Comparison of ENCODE assay signal across 13 cellular contexts in the genomic region with DNA sequence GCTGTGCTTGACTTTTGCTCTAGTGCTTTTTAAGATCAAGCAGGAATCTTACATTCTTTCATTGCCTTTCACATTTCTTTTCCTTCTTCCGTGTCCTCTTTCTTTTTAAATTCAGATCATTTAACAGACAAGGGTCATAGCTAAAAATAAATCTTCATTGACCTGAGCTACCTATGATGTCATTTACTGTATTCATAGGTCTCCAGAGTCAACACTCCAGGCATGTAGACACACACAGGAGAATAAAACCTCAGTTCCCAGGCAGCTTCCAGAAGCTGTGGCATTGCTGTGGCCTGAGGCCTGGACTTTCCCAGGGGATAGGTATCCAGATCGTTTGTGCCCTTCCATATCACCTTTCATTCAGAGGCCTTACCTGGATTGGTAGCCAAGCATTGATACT. TPM values are rescaled to one million over a fixed set of nuclear protein-coding genes. Genes with fewer than 3 reads are reported as not detected.
DNase-seq lines count a peak whose midpoint lies in the region; ATAC-seq and TF ChIP-seq lines count a peak whose summit lies in the region.
"Had no signal": no experiment of that assay in that cellular context is flagged by ENCODE, and none has a peak within 500 bp of the region (broad histone marks: within the 10 kb centered on the region; RNA-seq: fewer than 3 reads in every experiment).

No MANE protein-coding gene starts in this region.

- peak overlapping the region; percentile 33 to 65 (median 51) for H3K27ac ChIP-seq in right lobe of liver
- H3K27ac ChIP-seq: thyroid gland had no signal

- H3K36me3 Mint-ChIP-seq in MCF 10A (ENCODE audit: insufficient read depth, unreplicated experiment) = peaks cover 10% of the 10 kb centered on the region
- peaks cover 2% of the 10 kb centered on the region for H3K36me3 Mint-ChIP-seq in T-helper 17 cell (ENCODE audit: low read depth)
- no peaks in the 10 kb centered on the region for H3K36me3 Mint-ChIP-seq in activated naive CD4-positive, alpha-beta T cell treated with anti-CD3 and anti-CD28 coated beads for 36 hours (ENCODE audit: low read depth)

- WGBS in right lobe of liver (ENCODE audit: insufficient coverage, low coverage, low lambda C conversion rate, missing lambda C conversion rate) = 27% methylated on average over 1 of the region's 2 CpGs

- no TSS peak for BruUV-seq in MCF 10A (replicated peaks; lab: Mats Ljungman, UMichigan)

- no peaks in the 10 kb centered on the region for H3K27me3 ChIP-seq in right lobe of liver
- H3K27me3 ChIP-seq: thyroid gland had no signal

- H3K4me3 ChIP-seq in AG10803 (ENCODE audit: low read length) = no peak overlapping the region
- H3K4me3 ChIP-seq in right lobe of liver = no peak overlapping the region
- H3K4me3 ChIP-seq: thyroid gland had no signal

- peaks cover 10% of the 10 kb centered on the region for H3K9me3 Mint-ChIP-seq in MCF 10A (ENCODE audit: unreplicated experiment)
- peaks cover 2% of the 10 kb centered on the region for H3K9me3 Mint-ChIP-seq in activated naive CD4-positive, alpha-beta T cell treated with anti-CD3 and anti-CD28 coated beads for 36 hours
- H3K9me3 Mint-ChIP-seq: activated T-helper 1 cell treated with anti-CD3 and anti-CD28 coated beads, Interleukin-12 subunit alpha, Interleukin-12 subunit beta, Interleukin-2, Interleukin-4 antibody, amounts not matched to agents 30 ng/mL and 10 ng/mL and 1 ng/mL, durations not matched to agents 14 hours and 24 hours and 36 hours had no signal

- H3K4me3 Mint-ChIP-seq in MCF 10A (ENCODE audit: unreplicated experiment) (no peak overlapping the region), T-helper 17 cell (no peak overlapping the region)
- no peak overlapping the region for H3K4me3 Mint-ChIP-seq in activated naive CD4-positive, alpha-beta T cell treated with anti-CD3 and anti-CD28 coated beads for 36 hours
- H3K4me3 Mint-ChIP-seq: activated T-helper 1 cell treated with anti-CD3 and anti-CD28 coated beads, Interleukin-12 subunit alpha, Interleukin-12 subunit beta, Interleukin-2, Interleukin-4 antibody, amounts not matched to agents 30 ng/mL and 10 ng/mL and 1 ng/mL, durations not matched to agents 14 hours and 24 hours and 36 hours; B cell had no signal

- H3K4me1 ChIP-seq in right lobe of liver = peaks cover 0 to 49% (median 25%) of the 10 kb centered on the region in 4 donors

- DNase-seq in AG10803 (ENCODE audit: low read depth) (peak; percentile 63), NCI-H146 (lab: John Stamatoyannopoulos, UW) (peak; percentile 62), MCF 10A (ENCODE audit: unreplicated experiment) (peak; percentile 20), right lobe of liver (peak in 1 of 3 donors; percentile 37), omental fat pad (ENCODE audit: low spot score) (no peak), T-helper 17 cell (no peak), amygdala (lab: John Stamatoyannopoulos, UW) (no peak)
- no peak for DNase-seq in activated naive CD4-positive, alpha-beta T cell treated with anti-CD3 and anti-CD28 coated beads for 36 hours
- DNase-seq: left cardiac atrium, NCI-H1930, thyroid gland had no signal

- no peak for TF ChIP-seq POLR2A in right lobe of liver (IDR thresholded peaks at IDR 0.05)

- POLR2A ChIA-PET in MCF 10A (lab: Yijun Ruan, JAX) = interaction anchor here (0.9 to 5.9 kb wide), 5 partner anchors 8 to 44 kb away, joined by 3 to 37 read pairs (median 4); no protein-coding TSS in a partner anchor

- no peak for TF ChIP-seq CTCF in AG10803 (conservative IDR thresholded peaks at IDR 0.05; ENCODE audit: low read length)
- no peak for TF ChIP-seq CTCF in MCF 10A (IDR thresholded peaks at IDR 0.05; ENCODE audit: unreplicated experiment)
- TF ChIP-seq CTCF in right lobe of liver (IDR thresholded peaks at IDR 0.05) = no peak
- no peak for TF ChIP-seq CTCF in omental fat pad (IDR thresholded peaks at IDR 0.05)

- H3K27me3 Mint-ChIP-seq in MCF 10A (ENCODE audit: insufficient read depth, unreplicated experiment) (no peaks in the 10 kb centered on the region), T-helper 17 cell (peaks cover 19% of the 10 kb centered on the region)
- no peaks in the 10 kb centered on the region for H3K27me3 Mint-ChIP-seq in activated naive CD4-positive, alpha-beta T cell treated with anti-CD3 and anti-CD28 coated beads for 36 hours (ENCODE audit: low read depth)
- H3K27me3 Mint-ChIP-seq: B cell had no signal

- no peaks in the 10 kb centered on the region for H3K9me3 ChIP-seq in right lobe of liver
- no peaks in the 10 kb centered on the region for H3K9me3 ChIP-seq in T-helper 17 cell (ENCODE audit: control insufficient read depth, low read length, poor library complexity, severe bottlenecking)
- H3K9me3 ChIP-seq: thyroid gland had no signal

- no peaks in the 10 kb centered on the region for H3K36me3 ChIP-seq in right lobe of liver
- H3K36me3 ChIP-seq: thyroid gland had no signal

- intact Hi-C loops in MCF 10A (cut with micrococcal nuclease) = no loop called here
- intact Hi-C loops in right lobe of liver (cut with DNase I) = no loop called here
- intact Hi-C loops in activated naive CD4-positive, alpha-beta T cell treated with anti-CD3 and anti-CD28 coated beads for 36 hours (cut with micrococcal nuclease) = no loop called here

- peak in 3 of 4 donors; percentile 11 to 74 (median 23) for ATAC-seq in right lobe of liver
- ATAC-seq in omental fat pad (ENCODE audit: low FRiP score) = no peak
- ATAC-seq in T-helper 17 cell = no peak

- no peak overlapping the region for H3K27ac Mint-ChIP-seq in MCF 10A (ENCODE audit: low read depth, unreplicated experiment)
- H3K27ac Mint-ChIP-seq in T-helper 17 cell = no peak overlapping the region
- no peak overlapping the region for H3K27ac Mint-ChIP-seq in activated naive CD4-positive, alpha-beta T cell treated with anti-CD3 and anti-CD28 coated beads for 36 hours
- H3K27ac Mint-ChIP-seq: activated T-helper 1 cell treated with anti-CD3 and anti-CD28 coated beads, Interleukin-12 subunit alpha, Interleukin-12 subunit beta, Interleukin-2, Interleukin-4 antibody, amounts not matched to agents 30 ng/mL and 10 ng/mL and 1 ng/mL, durations not matched to agents 14 hours and 24 hours and 36 hours; B cell had no signal

- H3K4me1 Mint-ChIP-seq in MCF 10A (ENCODE audit: insufficient read depth, unreplicated experiment) (peaks cover 22% of the 10 kb centered on the region), T-helper 17 cell (no peaks in the 10 kb centered on the region)
- no peaks in the 10 kb centered on the region for H3K4me1 Mint-ChIP-seq in activated naive CD4-positive, alpha-beta T cell treated with anti-CD3 and anti-CD28 coated beads for 36 hours (ENCODE audit: low read depth)

- CTCF ChIA-PET in MCF 10A (lab: Yijun Ruan, JAX) = interaction anchor here (0.7 to 1.8 kb wide), 6 partner anchors 19 to 157 kb away, joined by 3 to 7 read pairs (median 3); no protein-coding TSS in a partner anchor
- CTCF ChIA-PET in activated naive CD4-positive, alpha-beta T cell treated with anti-CD3 and anti-CD28 coated beads for 36 hours (lab: Charles Lee) = no interaction called here

RNA-seq across cellular contexts. Expression of gene ENAH, which starts 38.5 kb away (rescaled TPM):
- 346 and 420 TPM in 2 replicates for total RNA-seq in MCF 10A (2022)
- total RNA-seq in right lobe of liver = 10 to 100 TPM in 5 of 6 experiments, 1 to 10 TPM in 1; 9.0 to 33.2 (median 20.8) TPM
- 10 to 100 TPM; 18.7 to 60.7 (median 30.5) TPM for total RNA-seq in omental fat pad
- total RNA-seq in T-helper 17 cell = under 1 TPM; 0.57 to 0.73 TPM
- total RNA-seq in activated naive CD4-positive, alpha-beta T cell treated with anti-CD3 and anti-CD28 coated beads for 36 hours = 1 to 10 TPM in 1 of 2 experiments, under 1 TPM in 1; 0.91 to 2.0 TPM

Comparison
In these comparisons a context has a peak if more than half of its experiments do, and no peak if none do; other contexts are left out.
1. DNase-seq: peak in AG10803 (single experiment), NCI-H146 (single experiment) and MCF 10A (single experiment); none in omental fat pad (single experiment), T-helper 17 cell (0 of 3), amygdala (0 of 56) and activated naive CD4-positive, alpha-beta T cell treated with anti-CD3 and anti-CD28 coated beads for 36 hours (single experiment).
2. ATAC-seq: peak in right lobe of liver (3 of 4); none in omental fat pad (single experiment) and T-helper 17 cell (single experiment).